ENCODE assay signal across 23 cellular contexts in the genomic region with DNA sequence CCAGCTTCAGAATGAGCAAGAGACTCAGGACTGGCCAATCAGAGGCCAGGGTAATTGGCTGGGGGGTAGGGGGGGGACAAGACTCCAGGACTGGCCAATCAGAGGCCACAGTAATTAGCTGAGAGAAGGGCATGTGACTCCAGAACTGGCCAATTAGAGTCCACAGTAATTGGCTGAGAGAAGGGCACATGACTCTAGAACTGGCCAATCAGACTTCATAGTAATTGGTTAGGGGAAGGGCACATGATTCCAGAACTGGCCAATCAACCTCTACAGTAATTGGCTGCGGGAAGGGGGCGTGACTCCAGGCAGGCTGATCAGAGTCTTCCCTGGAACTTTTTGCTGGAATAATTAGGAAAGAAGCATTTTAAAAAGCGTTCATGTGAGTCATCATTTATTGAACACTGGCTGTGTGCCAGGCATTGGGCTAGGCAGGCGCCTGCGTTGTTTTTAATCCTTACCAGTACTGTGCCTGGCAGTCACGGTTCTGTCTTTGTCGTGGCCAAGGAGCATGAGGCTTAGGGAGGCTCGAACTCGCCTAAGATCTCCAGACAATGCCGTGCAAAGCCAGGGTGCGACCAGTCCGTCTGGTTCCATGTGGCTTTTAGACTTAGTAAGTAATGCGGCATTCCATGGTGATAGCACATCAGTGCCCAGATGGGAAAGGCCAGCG.
A peak's percentile ranks its signal among the peaks of the same experiment; 100 is the strongest.
DNase-seq lines count a peak whose midpoint lies in the region; ATAC-seq, FAIRE-seq and TF ChIP-seq lines count a peak whose summit lies in the region.
"Had no signal": no experiment of that assay in that cellular context is flagged by ENCODE, and none has a peak within 500 bp of the region (broad histone marks: within the 10 kb centered on the region; RNA-seq: fewer than 3 reads in every experiment).

No MANE protein-coding gene starts in this region.

- TF ChIP-seq RAD21 in A549 (conservative IDR thresholded peaks at IDR 0.05 in 1 of 2, IDR thresholded peaks at IDR 0.05 in 1 of 2): no peak

- H3K4me2 ChIP-seq in A549: no peak overlapping the region
- H3K4me2 ChIP-seq in neuronal stem cell (ENCODE audit: insufficient read depth, low read length, poor library complexity, severe bottlenecking): no peak overlapping the region
- H3K4me2 ChIP-seq: KMS-11 had no signal

- 56% methylated on average over 13 of the region's 14 CpGs for WGBS in A549 (ENCODE audit: missing lambda C conversion rate)
- WGBS in adrenal gland, 4 donors: 89 to 94% (median 92%) methylated on average over 9 to 14 of the region's 14 CpGs
- no CpG with 5 or more reads among the region's 14 CpGs for WGBS in neuronal stem cell (ENCODE audit: extremely low coverage in 2 of 2, insufficient read length in 2 of 2, insufficient replicate concordance in 1 of 2), 2 donors

- H3K9me3 ChIP-seq in A549: no peaks in the 10 kb centered on the region
- H3K9me3 ChIP-seq in adrenal gland (replicated peaks in 1 of 3): no peaks in the 10 kb centered on the region
- H3K9me3 ChIP-seq in tibial artery: peaks cover 0 to 9% (median 9%) of the 10 kb centered on the region in 3 donors
- H3K9me3 ChIP-seq in neuronal stem cell (replicated peaks in 1 of 2; ENCODE audit: control insufficient read depth in 2 of 2, insufficient read depth in 1 of 2, low read depth in 1 of 2, low read length in 2 of 2): peaks cover 0 to 57% of the 10 kb centered on the region in 2 donors
- H3K9me3 ChIP-seq: HAP-1, MG63 had no signal

- no peaks in the 10 kb centered on the region for H3K79me1 ChIP-seq in neuronal stem cell (ENCODE audit: low read depth, low read length)

- no peak overlapping the region for H2BK120ac ChIP-seq in neuronal stem cell (ENCODE audit: low read depth, low read length)

- no peak for ATAC-seq in A549
- peak; percentile 89 for ATAC-seq in esophagus mucosa

- no peaks in the 10 kb centered on the region for H3K27me3 ChIP-seq in adrenal gland
- H3K27me3 ChIP-seq in tibial artery: no peaks in the 10 kb centered on the region
- H3K27me3 ChIP-seq in neuronal stem cell (ENCODE audit: control insufficient read depth in 3 of 3, insufficient read depth in 3 of 3, low read depth in 1 of 3, low read length in 3 of 3): peaks cover 0 to 11% (median 0%) of the 10 kb centered on the region in 3 experiments
- H3K27me3 ChIP-seq: MG63 had no signal

- H3K27ac ChIP-seq in A549 (no peak overlapping the region), adrenal gland (no peak overlapping the region), tibial artery (no peak overlapping the region), neuronal stem cell (replicated peaks; ENCODE audit: low read length) (no peak overlapping the region)
- H3K27ac ChIP-seq: C4-2B, KMS-11 had no signal

- H3K4ac ChIP-seq in neuronal stem cell (ENCODE audit: low read length): no peak overlapping the region

- H2AK5ac ChIP-seq in neuronal stem cell (ENCODE audit: low read depth, low read length): no peak overlapping the region

- H3K4me3 ChIP-seq in A549: no peak overlapping the region
- H3K4me3 ChIP-seq in adrenal gland: no peak overlapping the region
- H3K4me3 ChIP-seq in tibial artery: no peak overlapping the region
- peak overlapping the region in 1 of 2 donors; percentile 60 for H3K4me3 ChIP-seq in neuronal stem cell (ENCODE audit: low read length in 2 of 2)
- H3K4me3 ChIP-seq: HAP-1, MG63 had no signal

- POLR2A ChIA-PET in A549 (lab: Yijun Ruan, JAX): no interaction called here

- H2BK15ac ChIP-seq in neuronal stem cell (ENCODE audit: low read length): no peak overlapping the region

- H2BK12ac ChIP-seq in neuronal stem cell (ENCODE audit: low read length): no peak overlapping the region

- CTCF ChIA-PET in A549 (lab: Yijun Ruan, JAX): no interaction called here

- H4K8ac ChIP-seq in neuronal stem cell (ENCODE audit: low read depth, low read length): no peak overlapping the region

- no peak overlapping the region for H2AFZ ChIP-seq in neuronal stem cell (ENCODE audit: low read length)

- no peak overlapping the region for H4K91ac ChIP-seq in neuronal stem cell (ENCODE audit: low read depth, low read length, poor library complexity)

- no peak overlapping the region for H3K9ac ChIP-seq in neuronal stem cell (ENCODE audit: low read depth, low read length, poor library complexity)
- H3K9ac ChIP-seq: KMS-11 had no signal

- no peak for TF ChIP-seq EP300 in A549 (IDR thresholded peaks at IDR 0.05)

- no peaks in the 10 kb centered on the region for H3K36me3 ChIP-seq in adrenal gland (replicated peaks in 1 of 2)
- no peaks in the 10 kb centered on the region for H3K36me3 ChIP-seq in tibial artery
- H3K36me3 ChIP-seq in neuronal stem cell (replicated peaks in 1 of 2; ENCODE audit: control insufficient read depth in 2 of 2, insufficient read depth in 2 of 2, low read length in 2 of 2): no peaks in the 10 kb centered on the region
- H3K36me3 ChIP-seq: HAP-1, MG63 had no signal

- H3K18ac ChIP-seq in neuronal stem cell (ENCODE audit: low read length): no peak overlapping the region

- H3K23ac ChIP-seq in neuronal stem cell (ENCODE audit: low read depth, low read length, poor library complexity): no peak overlapping the region

- TF ChIP-seq POLR2A in A549 (IDR thresholded peaks at IDR 0.05; ENCODE audit: low read length) (no peak), adrenal gland (IDR thresholded peaks at IDR 0.05) (no peak)

- no peak overlapping the region for H2BK5ac ChIP-seq in neuronal stem cell (ENCODE audit: low read length)

- no peaks in the 10 kb centered on the region for H3K4me1 ChIP-seq in A549
- H3K4me1 ChIP-seq in adrenal gland (replicated peaks in 1 of 2): no peaks in the 10 kb centered on the region
- no peaks in the 10 kb centered on the region for H3K4me1 ChIP-seq in tibial artery
- no peaks in the 10 kb centered on the region for H3K4me1 ChIP-seq in neuronal stem cell (ENCODE audit: control insufficient read depth in 2 of 2, insufficient read depth in 1 of 2, low read depth in 1 of 2, low read length in 2 of 2)
- H3K4me1 ChIP-seq: HAP-1 had no signal

- no peak overlapping the region for H3K14ac ChIP-seq in neuronal stem cell (ENCODE audit: low read length)

- no peak for TF ChIP-seq CTCF in A549 (IDR thresholded peaks at IDR 0.05)
- no peak for TF ChIP-seq CTCF in adrenal gland (IDR thresholded peaks at IDR 0.05)
- no peak for TF ChIP-seq CTCF in tibial artery (IDR thresholded peaks at IDR 0.05)

- intact Hi-C loops in adrenal gland (cut with DNase I) (no loop called here), tibial artery (cut with DNase I; ENCODE audit: low total_unique reads) (no loop called here)

- DNase-seq in A549 (ENCODE audit: low read depth in 1 of 2, low spot score in 1 of 2) (no peak), COLO829 (ENCODE audit: low spot score) (peak; percentile 22), LoVo (ENCODE audit: low spot score) (peak; percentile 63), adrenal gland (no peak), tibial artery (no peak), neuronal stem cell (ENCODE audit: low spot score) (no peak)
- no peak for DNase-seq in stimulated activated CD4-positive, alpha-beta T cell treated with anti-CD3 and anti-CD28 coated beads, Interleukin-4, amount 100 ng/mL, for 4 hours
- DNase-seq: AML-193, DMS 273 treated with DMSO at 0.1 percent for 48 hours, DND-41, MG63, NCI-H1092, NCI-H1436 treated with DMSO at 0.1 percent for 48 hours, NCI-H2029, NCI-H510A treated with DMSO at 0.1 percent for 48 hours, NCI-H774, RPMI8226, SHP77 treated with DMSO at 0.1 percent for 48 hours had no signal

- FAIRE-seq in A549 (lab: Jason Lieb, UNC): no peak
- FAIRE-seq: G401.6 had no signal

TF ChIP-seq in A549, 52 proteins besides CTCF, POLR2A, EP300 and RAD21 (continues in another document):
- TF ChIP-seq ZNF302 (CRISPR knock-in tag; IDR thresholded peaks at IDR 0.05): no peak
- TF ChIP-seq FOSL2 (IDR thresholded peaks at IDR 0.05): no peak
- TF ChIP-seq FOSL2 (CRISPR knock-in tag; IDR thresholded peaks at IDR 0.05): peak; percentile 6; the same call in 1 of the 2 replicates
- TF ChIP-seq USF2 (IDR thresholded peaks at IDR 0.05): peak; percentile 46
- no peak for TF ChIP-seq HMGXB4 (CRISPR knock-in tag; IDR thresholded peaks at IDR 0.05; ENCODE audit: borderline replicate concordance)
- TF ChIP-seq CHD4 (IDR thresholded peaks at IDR 0.05; ENCODE audit: borderline replicate concordance): no peak
- no peak for TF ChIP-seq ZFP36 (IDR thresholded peaks at IDR 0.05; ENCODE audit: borderline replicate concordance, partially characterized antibody)
- TF ChIP-seq, protein P1, sequence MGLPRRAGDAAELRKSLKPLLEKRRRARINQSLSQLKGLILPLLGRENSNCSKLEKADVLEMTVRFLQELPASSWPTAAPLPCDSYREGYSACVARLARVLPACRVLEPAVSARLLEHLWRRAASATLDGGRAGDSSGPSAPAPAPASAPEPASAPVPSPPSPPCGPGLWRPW (IDR thresholded peaks at IDR 0.05): no peak
- TF ChIP-seq NFE2L2 (conservative IDR thresholded peaks at IDR 0.05; ENCODE audit: low read length): no peak

Comparison
In these comparisons a context has a peak if more than half of its experiments do, and no peak if none do; other contexts are left out.
1. DNase-seq: peak in COLO829 (single experiment) and LoVo (single experiment); none in A549 (0 of 2), stimulated activated CD4-positive, alpha-beta T cell treated with anti-CD3 and anti-CD28 coated beads, Interleukin-4, amount 100 ng/mL, for 4 hours (0 of 2), adrenal gland (0 of 7), tibial artery (0 of 2) and neuronal stem cell (single experiment).